19 cellular contexts compared by ENCODE assay signal in genomic region chr13:73985789-73986188, GRCh38.
DNase-seq lines count a peak whose midpoint lies in the region; ATAC-seq and TF ChIP-seq lines count a peak whose summit lies in the region.
"Had no signal": no experiment of that assay in that cellular context is flagged by ENCODE, and none has a peak within 500 bp of the region (broad histone marks: within the 10 kb centered on the region; RNA-seq: fewer than 3 reads in every experiment).

No MANE protein-coding gene starts in this region.

- H3K4me3 Mint-ChIP-seq in CD4-positive, CD25-positive, alpha-beta regulatory T cell, result peak overlapping the region; percentile 26 to 78 (median 72)
- peak overlapping the region; percentile 13 to 80 (median 74) for H3K4me3 Mint-ChIP-seq in CD8-positive, alpha-beta memory T cell
- peak overlapping the region; percentile 78 for H3K4me3 Mint-ChIP-seq in T-helper 17 cell
- peak overlapping the region; percentile 71 for H3K4me3 Mint-ChIP-seq in central memory CD8-positive, alpha-beta T cell
- H3K4me3 Mint-ChIP-seq: nephron had no signal

- peak overlapping the region; percentile 47 for H3K4me3 ChIP-seq in CD4-positive, CD25-positive, alpha-beta regulatory T cell (ENCODE audit: low read depth, low read length)
- H3K4me3 ChIP-seq in CD8-positive, alpha-beta memory T cell (ENCODE audit: low read length), result peak overlapping the region; percentile 26
- H3K4me3 ChIP-seq in mucosa of descending colon, result no peak overlapping the region
- H3K4me3 ChIP-seq: heart right ventricle, thyroid gland had no signal

- CTCF ChIA-PET in CD8-positive, alpha-beta memory T cell (lab: Charles Lee), result interaction anchor here (0.7 to 1.7 kb wide), 5 partner anchors 8 to 301 kb away, joined by 3 to 5 read pairs (median 4); no protein-coding TSS in a partner anchor

- H3K9me3 Mint-ChIP-seq in CD4-positive, CD25-positive, alpha-beta regulatory T cell, result peaks cover 0 to 1% (median 0%) of the 10 kb centered on the region in 7 donors
- no peaks in the 10 kb centered on the region for H3K9me3 Mint-ChIP-seq in CD8-positive, alpha-beta memory T cell
- H3K9me3 Mint-ChIP-seq in central memory CD8-positive, alpha-beta T cell, result no peaks in the 10 kb centered on the region
- H3K9me3 Mint-ChIP-seq: nephron had no signal

- no peaks in the 10 kb centered on the region for H3K27me3 Mint-ChIP-seq in CD4-positive, CD25-positive, alpha-beta regulatory T cell
- H3K27me3 Mint-ChIP-seq in CD8-positive, alpha-beta memory T cell, result no peaks in the 10 kb centered on the region
- H3K27me3 Mint-ChIP-seq in T-helper 17 cell, result no peaks in the 10 kb centered on the region
- no peaks in the 10 kb centered on the region for H3K27me3 Mint-ChIP-seq in central memory CD8-positive, alpha-beta T cell

- TF ChIP-seq CTCF in mucosa of descending colon (IDR thresholded peaks at IDR 0.05), result no peak

- peaks cover 7% of the 10 kb centered on the region for H3K36me3 ChIP-seq in CD4-positive, CD25-positive, alpha-beta regulatory T cell (ENCODE audit: control insufficient read depth, insufficient read depth, low read length)
- peaks cover 3% of the 10 kb centered on the region for H3K36me3 ChIP-seq in CD8-positive, alpha-beta memory T cell (ENCODE audit: insufficient read depth, low read length)
- H3K36me3 ChIP-seq in mucosa of descending colon (ENCODE audit: low read depth), result no peaks in the 10 kb centered on the region
- H3K36me3 ChIP-seq: heart right ventricle, thyroid gland had no signal

- peaks cover 34% of the 10 kb centered on the region for H3K36me3 Mint-ChIP-seq in CD4-positive, CD25-positive, alpha-beta regulatory T cell
- H3K36me3 Mint-ChIP-seq in CD8-positive, alpha-beta memory T cell, result peaks cover 9 to 17% (median 12%) of the 10 kb centered on the region in 3 donors
- H3K36me3 Mint-ChIP-seq in T-helper 17 cell (ENCODE audit: low read depth), result peaks cover 2% of the 10 kb centered on the region
- H3K36me3 Mint-ChIP-seq in central memory CD8-positive, alpha-beta T cell (ENCODE audit: insufficient read depth), result peaks cover 9% of the 10 kb centered on the region

- H3K27me3 ChIP-seq in CD4-positive, CD25-positive, alpha-beta regulatory T cell (ENCODE audit: control insufficient read depth, insufficient read depth, low read length), result no peaks in the 10 kb centered on the region
- H3K27me3 ChIP-seq in CD8-positive, alpha-beta memory T cell (ENCODE audit: insufficient read depth, low read length, poor library complexity, severe bottlenecking), result no peaks in the 10 kb centered on the region
- H3K27me3 ChIP-seq: heart right ventricle, thyroid gland had no signal

- peak overlapping the region; percentile 55 to 95 (median 89) for H3K27ac Mint-ChIP-seq in CD4-positive, CD25-positive, alpha-beta regulatory T cell
- peak overlapping the region; percentile 78 to 95 (median 88) for H3K27ac Mint-ChIP-seq in CD8-positive, alpha-beta memory T cell
- no peak overlapping the region for H3K27ac Mint-ChIP-seq in T-helper 17 cell
- H3K27ac Mint-ChIP-seq in central memory CD8-positive, alpha-beta T cell (ENCODE audit: low read depth), result no peak overlapping the region
- H3K27ac Mint-ChIP-seq: progenitor cell of endocrine pancreas had no signal

- H3K4me1 ChIP-seq in CD4-positive, CD25-positive, alpha-beta regulatory T cell (ENCODE audit: control insufficient read depth, insufficient read depth, low read length, poor library complexity, severe bottlenecking), result peaks cover 22% of the 10 kb centered on the region
- H3K4me1 ChIP-seq in CD8-positive, alpha-beta memory T cell (ENCODE audit: insufficient read depth, low read length), result peaks cover 70% of the 10 kb centered on the region
- H3K4me1 ChIP-seq in mucosa of descending colon (ENCODE audit: low read depth), result no peaks in the 10 kb centered on the region
- H3K4me1 ChIP-seq: thyroid gland had no signal

- H3K27ac ChIP-seq in CD4-positive, CD25-positive, alpha-beta regulatory T cell (ENCODE audit: insufficient read depth, low read length, poor library complexity, severe bottlenecking), result peak overlapping the region; percentile 41
- no peak overlapping the region for H3K27ac ChIP-seq in CD8-positive, alpha-beta memory T cell (ENCODE audit: low read depth, low read length)
- H3K27ac ChIP-seq: thyroid gland had no signal

- ATAC-seq in CD4-positive, CD25-positive, alpha-beta regulatory T cell (ENCODE audit: low read depth in 2 of 2), result peak; percentile 63 to 69
- ATAC-seq in T-helper 17 cell (peak; percentile 29), mucosa of descending colon (no peak), HG02981 (IDR thresholded peaks at IDR 0.05; ENCODE audit: unreplicated experiment) (no peak)
- peak; percentile 62 for ATAC-seq in central memory CD8-positive, alpha-beta T cell (replicated peaks; ENCODE audit: extremely low read depth, poor library complexity, severe bottlenecking)

- DNase-seq in CD4-positive, CD25-positive, alpha-beta regulatory T cell, result peak in 2 of 3 donors; percentile 24 to 30
- DNase-seq in CD8-positive, alpha-beta memory T cell, result peak in 2 of 5 donors; percentile 3 to 29
- DNase-seq in T-helper 17 cell (no peak), activated gamma-delta T cell treated with Interleukin-2 at 50 U/mL for 16 hours (no peak), amygdala (lab: John Stamatoyannopoulos, UW) (no peak), mucosa of descending colon (no peak)
- DNase-seq in central memory CD8-positive, alpha-beta T cell (ENCODE audit: low spot score in 2 of 2), result no peak
- DNase-seq: AML-193; amniotic stem cell; GF-D8; heart right ventricle; KBM-7; NCI-H774; small intestine; stimulated activated CD4-positive, alpha-beta T cell treated with anti-CD3 and anti-CD28 coated beads, Interleukin-4, amount 100 ng/mL, for 24 hours; thyroid gland had no signal

- no peaks in the 10 kb centered on the region for H3K9me3 ChIP-seq in CD4-positive, CD25-positive, alpha-beta regulatory T cell (ENCODE audit: control insufficient read depth in 2 of 2, low read length in 2 of 2)
- no peaks in the 10 kb centered on the region for H3K9me3 ChIP-seq in CD8-positive, alpha-beta memory T cell (ENCODE audit: low read length)
- no peaks in the 10 kb centered on the region for H3K9me3 ChIP-seq in T-helper 17 cell (ENCODE audit: control insufficient read depth, low read length, poor library complexity, severe bottlenecking)
- H3K9me3 ChIP-seq in mucosa of descending colon, result no peaks in the 10 kb centered on the region
- H3K9me3 ChIP-seq: thyroid gland had no signal

- H3K4me1 Mint-ChIP-seq in CD4-positive, CD25-positive, alpha-beta regulatory T cell, result peaks cover 36 to 52% (median 45%) of the 10 kb centered on the region in 4 donors
- H3K4me1 Mint-ChIP-seq in CD8-positive, alpha-beta memory T cell, result peaks cover 48 to 60% (median 52%) of the 10 kb centered on the region in 3 donors
- H3K4me1 Mint-ChIP-seq in T-helper 17 cell, result peaks cover 40% of the 10 kb centered on the region
- H3K4me1 Mint-ChIP-seq in central memory CD8-positive, alpha-beta T cell, result peaks cover 45% of the 10 kb centered on the region

- POLR2A ChIA-PET in CD8-positive, alpha-beta memory T cell (lab: Charles Lee), result interaction anchor here (1.2 kb wide), 1 partner anchor 147 kb away, joined by 3 read pairs; no protein-coding TSS in a partner anchor

- intact Hi-C loops in mucosa of descending colon (cut with DNase I, micrococcal nuclease), result no loop called here

Comparison
In these comparisons a context has a peak if more than half of its experiments do, and no peak if none do; other contexts are left out.
1. ATAC-seq: peak in CD4-positive, CD25-positive, alpha-beta regulatory T cell (2 of 2), T-helper 17 cell (single experiment) and central memory CD8-positive, alpha-beta T cell (single experiment); none in mucosa of descending colon (single experiment) and HG02981 (single experiment).
2. DNase-seq: peak in CD4-positive, CD25-positive, alpha-beta regulatory T cell (2 of 3); none in T-helper 17 cell (0 of 3), central memory CD8-positive, alpha-beta T cell (0 of 2), activated gamma-delta T cell treated with Interleukin-2 at 50 U/mL for 16 hours (single experiment), amygdala (0 of 56) and mucosa of descending colon (0 of 3).
3. H3K27ac Mint-ChIP-seq: peak in CD4-positive, CD25-positive, alpha-beta regulatory T cell (3 of 3) and CD8-positive, alpha-beta memory T cell (8 of 8); none in T-helper 17 cell (single experiment) and central memory CD8-positive, alpha-beta T cell (single experiment).
4. Peak in every context shown above with its lines, with median percentiles within 50 percentile points of each other: H3K4me3 Mint-ChIP-seq.